In genomic region chr3:3127432-3128010, GRCh38 we compare ENCODE assay signal across 8 cellular contexts.
DNase-seq lines count a peak whose midpoint lies in the region; ATAC-seq and TF ChIP-seq lines count a peak whose summit lies in the region.

No MANE protein-coding gene starts in this region.

- peaks cover 28% of the 10 kb centered on the region for H3K36me3 Mint-ChIP-seq in nephron (ENCODE audit: low read depth)

- no peaks in the 10 kb centered on the region for H3K9me3 Mint-ChIP-seq in nephron

- ATAC-seq in HG03378 (IDR thresholded peaks at IDR 0.05; ENCODE audit: unreplicated experiment) (peak; percentile 25), GM21786 (IDR thresholded peaks at IDR 0.05; ENCODE audit: unreplicated experiment) (no peak)
- peak; percentile 28 to 51 for ATAC-seq in activated CD4-positive, CD25-positive, alpha-beta regulatory T cell treated with anti-CD3 and anti-CD28 coated beads, Interleukin-2, amount 50 U/mL, for 24 hours

- H3K27me3 Mint-ChIP-seq in nephron (ENCODE audit: low read depth): no peaks in the 10 kb centered on the region

- H3K4me1 Mint-ChIP-seq in nephron: peaks cover 24% of the 10 kb centered on the region

- peak; percentile 15 for DNase-seq in effector CD4-positive, alpha-beta T cell
- DNase-seq in COR-L47 (lab: John Stamatoyannopoulos, UW) (no peak), nucleus accumbens (lab: John Stamatoyannopoulos, UW) (no peak)

- peak overlapping the region; percentile 92 for H3K4me3 ChIP-seq in GM12875 (ENCODE audit: low read depth, low read length)

- H3K4me3 Mint-ChIP-seq in nephron: peak overlapping the region; percentile 90 to 97 (median 95)

- TF ChIP-seq CTCF in GM12875 (IDR thresholded peaks at IDR 0.05; ENCODE audit: borderline replicate concordance, insufficient read depth, low read depth, low read length): no peak
- no peak for TF ChIP-seq CTCF in nephron (IDR thresholded peaks at IDR 0.05; ENCODE audit: unreplicated experiment in 3 of 3)

- H3K27ac Mint-ChIP-seq in nephron: peak overlapping the region; percentile 92 to 99 (median 99)
